26 cellular contexts compared by ENCODE assay signal in the genomic region with DNA sequence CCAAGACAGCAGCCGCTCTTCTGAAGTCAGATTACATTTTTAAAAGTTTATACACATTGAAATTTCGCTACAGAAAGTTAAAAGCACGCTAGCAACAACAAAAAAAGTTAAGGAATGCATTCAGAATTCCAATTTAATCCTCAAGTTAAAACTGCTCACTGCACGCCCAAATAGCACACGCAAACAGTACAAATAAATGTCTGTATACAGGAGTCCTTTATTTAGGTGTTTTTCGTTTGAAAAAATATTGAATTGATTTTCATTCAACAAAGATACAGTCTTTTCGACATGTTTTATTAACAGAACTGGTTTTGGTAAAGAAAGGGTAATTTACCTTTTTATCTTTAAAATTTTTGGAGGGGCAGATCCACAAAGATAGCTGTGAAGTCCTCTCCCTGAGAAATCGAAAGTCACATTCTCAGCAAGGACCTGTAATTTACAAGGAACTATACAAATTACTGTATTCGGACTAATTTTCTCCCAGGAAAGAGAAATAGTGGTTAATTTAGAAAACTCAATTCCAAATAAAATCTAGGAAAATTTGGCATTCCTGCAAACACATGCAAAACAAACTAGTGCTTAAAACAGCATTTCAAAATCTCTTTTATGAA. TPM values are rescaled to one million over a fixed set of nuclear protein-coding genes. Genes with fewer than 3 reads are reported as not detected.
A peak's percentile ranks its signal among the peaks of the same experiment; 100 is the strongest.
DNase-seq lines count a peak whose midpoint lies in the region; ATAC-seq and TF ChIP-seq lines count a peak whose summit lies in the region.
"Had no signal": no experiment of that assay in that cellular context is flagged by ENCODE, and none has a peak within 500 bp of the region (broad histone marks: within the 10 kb centered on the region; RNA-seq: fewer than 3 reads in every experiment).

No MANE protein-coding gene starts in this region.

- TF ChIP-seq CTCF in astrocyte of the spinal cord (IDR thresholded peaks at IDR 0.05; ENCODE audit: low read depth, low read length) (no peak), spleen (IDR thresholded peaks at IDR 0.05 in 8 of 11, conservative IDR thresholded peaks at IDR 0.05 in 3 of 11) (no peak), tibial artery (IDR thresholded peaks at IDR 0.05) (no peak)

- H3K27me3 ChIP-seq in mucosa of rectum (ENCODE audit: control insufficient read depth in 2 of 2, insufficient read depth in 2 of 2, low read length in 2 of 2), result peaks cover 74 to 91% of the 10 kb centered on the region in 2 donors
- peaks cover 4 to 100% (median 72%) of the 10 kb centered on the region in 7 donors for H3K27me3 ChIP-seq in spleen (replicated peaks in 1 of 7)
- peaks cover 4 to 99% of the 10 kb centered on the region in 2 donors for H3K27me3 ChIP-seq in tibial artery

- intact Hi-C loops in spleen (cut with DNase I; ENCODE audit: low total_unique reads), result no loop called here
- intact Hi-C loops in left ventricle myocardium superior (cut with micrococcal nuclease), result no loop called here
- intact Hi-C loops in tibial artery (cut with DNase I; ENCODE audit: low total_unique reads), result no loop called here

- no peaks in the 10 kb centered on the region for H3K36me3 ChIP-seq in mucosa of rectum (ENCODE audit: control insufficient read depth in 2 of 2, insufficient read depth in 2 of 2, low read length in 2 of 2)
- no peaks in the 10 kb centered on the region for H3K36me3 ChIP-seq in spleen
- no peaks in the 10 kb centered on the region for H3K36me3 ChIP-seq in tibial artery
- H3K36me3 ChIP-seq: pancreas, tibial nerve had no signal

- H3K27ac ChIP-seq in mucosa of rectum (ENCODE audit: low read depth in 2 of 2, low read length in 2 of 2) (peak overlapping the region; percentile 81 to 82), spleen (peak overlapping the region; percentile 75 to 95 (median 86)), tibial artery (no peak overlapping the region)
- H3K27ac ChIP-seq: KMS-11 had no signal

- peaks cover 4 to 15% of the 10 kb centered on the region in 2 donors for H3K4me1 ChIP-seq in mucosa of rectum (ENCODE audit: control insufficient read depth in 2 of 2, insufficient read depth in 2 of 2, low read length in 2 of 2)
- H3K4me1 ChIP-seq in spleen, result peaks cover 0 to 100% (median 65%) of the 10 kb centered on the region in 6 donors
- peaks cover 0 to 34% (median 16%) of the 10 kb centered on the region in 4 donors for H3K4me1 ChIP-seq in tibial artery
- H3K4me1 ChIP-seq: pancreas had no signal

- H3K9ac ChIP-seq in mucosa of rectum (ENCODE audit: low read depth in 1 of 2, low read length in 2 of 2), result peak overlapping the region; percentile 47 to 60
- H3K9ac ChIP-seq: KMS-11 had no signal

- DNase-seq in NCI-H2227 treated with DMSO at 0.1 percent for 48 hours (lab: John Stamatoyannopoulos, UW) (peak; percentile 35), NCI-H2227 (lab: John Stamatoyannopoulos, UW; ENCODE audit: unreplicated experiment) (no peak), astrocyte of the spinal cord (ENCODE audit: low read depth, low spot score) (peak; percentile 48), spleen (no peak), left ventricle myocardium superior (no peak), tibial artery (no peak)
- no peak for DNase-seq in activated CD4-positive, alpha-beta T cell treated with anti-CD3 and anti-CD28 coated beads for 4 hours
- DNase-seq: 8988T; activated CD4-positive, alpha-beta T cell treated with anti-CD3 and anti-CD28 coated beads, Interleukin-2, amount 10 ng/mL, durations not matched to agents 24 days and 14 days; activated CD8-positive, alpha-beta memory T cell treated with anti-CD3 and anti-CD28 coated beads, Interleukin-2, amount 10 ng/mL, durations not matched to agents 7 days and 5 days; anterior cingulate cortex; DMS153; GDM1; natural killer cell; NCI-H1694 treated with DMSO at 0.1 percent for 48 hours; NCI-H2171 treated with DMSO at 0.1 percent for 48 hours; NCI-H69; right cardiac atrium; stimulated activated CD4-positive, alpha-beta T cell treated with anti-CD3 and anti-CD28 coated beads, Interleukin-15, amount 100 ng/mL, for 24 hours; stimulated activated naive CD8-positive, alpha-beta T cell treated with anti-CD3 and anti-CD28 coated beads, Interleukin-15, amount 100 ng/mL, for 72 hours had no signal

- no peak for ATAC-seq in left ventricle myocardium superior
- ATAC-seq: activated CD8-positive, alpha-beta memory T cell treated with anti-CD3 and anti-CD28 coated beads, Interleukin-2, amount 10 ng/mL, durations not matched to agents 7 days and 5 days; natural killer cell; pancreas; right cardiac atrium; stimulated activated naive CD8-positive, alpha-beta T cell treated with anti-CD3 and anti-CD28 coated beads, Interleukin-15, amount 100 ng/mL, for 72 hours had no signal

- no peaks in the 10 kb centered on the region for H3K9me3 ChIP-seq in mucosa of rectum (ENCODE audit: control insufficient read depth in 2 of 2, low read length in 2 of 2)
- H3K9me3 ChIP-seq in spleen, result no peaks in the 10 kb centered on the region
- no peaks in the 10 kb centered on the region for H3K9me3 ChIP-seq in tibial artery
- H3K9me3 ChIP-seq: pancreas, tibial nerve had no signal

- WGBS in spleen, 5 donors, result 10 to 16% (median 12%) methylated on average over 9 of the region's 9 CpGs

- in situ Hi-C loops in astrocyte of the spinal cord (cut with HindIII; ENCODE audit: low sequenced_read_pairs), result no loop called here

- TF ChIP-seq POLR2A in spleen (IDR thresholded peaks at IDR 0.05), result no peak

- H3K4me3 ChIP-seq in astrocyte of the spinal cord (ENCODE audit: low read depth, low read length), result no peak overlapping the region
- H3K4me3 ChIP-seq in mucosa of rectum (ENCODE audit: low read length in 2 of 2), result peak overlapping the region in 1 of 2 donors; percentile 60
- peak overlapping the region in 6 of 8 donors; percentile 4 to 77 (median 55) for H3K4me3 ChIP-seq in spleen
- H3K4me3 ChIP-seq in tibial artery, result no peak overlapping the region
- H3K4me3 ChIP-seq: tibial nerve had no signal

RNA-seq across cellular contexts. Expression of gene NKX2-3, which starts 4.4 kb away (rescaled TPM):
- 10 to 100 TPM; 27.4 to 69.1 (median 38.7) TPM for total RNA-seq in spleen
- polyA plus RNA-seq in spleen, result 10 to 100 TPM; 10.8 to 29.3 (median 11.4) TPM
- not detected for total RNA-seq in left ventricle myocardium superior
- total RNA-seq: activated CD4-positive, alpha-beta T cell treated with anti-CD3 and anti-CD28 coated beads, Interleukin-2, amount 10 ng/mL, durations not matched to agents 24 days and 14 days; activated CD8-positive, alpha-beta memory T cell treated with anti-CD3 and anti-CD28 coated beads, Interleukin-2, amount 10 ng/mL, durations not matched to agents 7 days and 5 days; cardiac septum; natural killer cell; right cardiac atrium; RPMI7951; tibial nerve had no signal
- polyA plus RNA-seq: right cardiac atrium had no signal

Comparison
In these comparisons a context has a peak if more than half of its experiments do, and no peak if none do; other contexts are left out.
1. DNase-seq: peak in NCI-H2227 treated with DMSO at 0.1 percent for 48 hours (single experiment) and astrocyte of the spinal cord (single experiment); none in NCI-H2227 (single experiment), spleen (single experiment), left ventricle myocardium superior (single experiment), tibial artery (0 of 2) and activated CD4-positive, alpha-beta T cell treated with anti-CD3 and anti-CD28 coated beads for 4 hours (0 of 2).
2. H3K4me3 ChIP-seq: peak in spleen (6 of 8); none in astrocyte of the spinal cord (single experiment) and tibial artery (0 of 2).
3. H3K27ac ChIP-seq: peak in mucosa of rectum (2 of 2) and spleen (8 of 8); none in tibial artery (0 of 2).
4. RNA of gene NKX2-3, which starts 4.4 kb away (total RNA-seq): 27.4 to 69.1 TPM in spleen; not detected in left ventricle myocardium superior (single experiment); every median in the first group is over 10 times any median in the second.